18 cellular contexts compared by ENCODE assay signal in genomic region chr1:173917635-173918493, GRCh38. TPM values are rescaled to one million over a fixed set of nuclear protein-coding genes. Genes with fewer than 3 reads are reported as not detected.
DNase-seq lines count a peak whose midpoint lies in the region; ATAC-seq and TF ChIP-seq lines count a peak whose summit lies in the region.
"Had no signal": no experiment of that assay in that cellular context is flagged by ENCODE, and none has a peak within 500 bp of the region (broad histone marks: within the 10 kb centered on the region; RNA-seq: fewer than 3 reads in every experiment).

No MANE protein-coding gene starts in this region.

- no peak overlapping the region for H3K4me3 Mint-ChIP-seq in MCF 10A (ENCODE audit: unreplicated experiment)
- H3K4me3 Mint-ChIP-seq: CD4-positive, CD25-positive, alpha-beta regulatory T cell; GM23338 had no signal

- no peaks in the 10 kb centered on the region for H3K9me3 Mint-ChIP-seq in MCF 10A (ENCODE audit: unreplicated experiment)
- H3K9me3 Mint-ChIP-seq: CD4-positive, CD25-positive, alpha-beta regulatory T cell; GM23338 had no signal

- BruUV-seq in MCF 10A (replicated peaks; lab: Mats Ljungman, UMichigan) = no TSS peak

- H3K9me3 ChIP-seq in left lung (no peaks in the 10 kb centered on the region), trophoblast cell (ENCODE audit: insufficient read depth, low read depth, low read length) (no peaks in the 10 kb centered on the region), left ventricle myocardium inferior (replicated peaks) (no peaks in the 10 kb centered on the region)
- H3K9me3 ChIP-seq: BLaER1 treated with 17β-estradiol and CSF1 and Interleukin-3, amounts not matched to agents 10 nM and 100 nM had no signal

- no peak overlapping the region for H2BK120ac ChIP-seq in trophoblast cell (ENCODE audit: insufficient read depth, low read length, poor library complexity)

- no peak overlapping the region for H3K4ac ChIP-seq in trophoblast cell (ENCODE audit: low read depth, low read length)

- H3K27me3 ChIP-seq in left lung = no peaks in the 10 kb centered on the region
- H3K27me3 ChIP-seq in trophoblast cell (ENCODE audit: insufficient read depth, low read length) = no peaks in the 10 kb centered on the region
- no peaks in the 10 kb centered on the region for H3K27me3 ChIP-seq in left ventricle myocardium inferior (ENCODE audit: low read depth)
- H3K27me3 ChIP-seq: BLaER1 treated with 17β-estradiol and CSF1 and Interleukin-3, amounts not matched to agents 10 nM and 100 nM had no signal

- DNase-seq in DMS79 (lab: John Stamatoyannopoulos, UW) (peak; percentile 77), NCI-H510A treated with DMSO at 0.1 percent for 48 hours (lab: John Stamatoyannopoulos, UW) (peak; percentile 64), left lung (no peak), trophoblast cell (peak; percentile 18 to 50), left ventricle myocardium inferior (no peak), MCF 10A (ENCODE audit: unreplicated experiment) (no peak), ureter (ENCODE audit: low spot score) (no peak)
- DNase-seq: 8988T; AML-193; Calu3; CD4-positive, CD25-positive, alpha-beta regulatory T cell; DMS 273 treated with DMSO at 0.1 percent for 48 hours; EL; H7 had no signal

- no peak overlapping the region for H4K91ac ChIP-seq in trophoblast cell (ENCODE audit: low read depth, low read length)

- no peaks in the 10 kb centered on the region for H3K36me3 ChIP-seq in left lung
- no peaks in the 10 kb centered on the region for H3K36me3 ChIP-seq in trophoblast cell (ENCODE audit: control insufficient read depth in 1 of 2, insufficient read depth in 2 of 2, low read length in 2 of 2)
- H3K36me3 ChIP-seq in left ventricle myocardium inferior = no peaks in the 10 kb centered on the region
- H3K36me3 ChIP-seq: BLaER1 treated with 17β-estradiol and CSF1 and Interleukin-3, amounts not matched to agents 10 nM and 100 nM had no signal

- no peak overlapping the region for H2BK5ac ChIP-seq in trophoblast cell (ENCODE audit: low read depth, low read length, poor library complexity)

- H3K4me1 ChIP-seq in left lung = no peaks in the 10 kb centered on the region
- no peaks in the 10 kb centered on the region for H3K4me1 ChIP-seq in trophoblast cell (ENCODE audit: control insufficient read depth in 1 of 2, insufficient read depth in 2 of 2, low read length in 2 of 2)
- H3K4me1 ChIP-seq in left ventricle myocardium inferior = no peaks in the 10 kb centered on the region

- no peak overlapping the region for H3K18ac ChIP-seq in trophoblast cell (ENCODE audit: low read length)

- POLR2A ChIA-PET in MCF 10A (lab: Yijun Ruan, JAX) = no interaction called here

- H3K79me1 ChIP-seq in trophoblast cell (ENCODE audit: low read length) = no peaks in the 10 kb centered on the region

- H3K9ac ChIP-seq in trophoblast cell (ENCODE audit: low read length) = no peak overlapping the region
- H3K9ac ChIP-seq: BLaER1 treated with 17β-estradiol and CSF1 and Interleukin-3, amounts not matched to agents 10 nM and 100 nM had no signal

- CTCF ChIA-PET in MCF 10A (lab: Yijun Ruan, JAX) = interaction anchor here (0.6 to 1.1 kb wide), 5 partner anchors 9 to 1101 kb away, joined by 3 to 4 read pairs (median 3); no protein-coding TSS in a partner anchor

- no peak for TF ChIP-seq CTCF in left lung (IDR thresholded peaks at IDR 0.05)
- TF ChIP-seq CTCF in left ventricle myocardium inferior (IDR thresholded peaks at IDR 0.05; ENCODE audit: borderline replicate concordance) = no peak
- no peak for TF ChIP-seq CTCF in MCF 10A (IDR thresholded peaks at IDR 0.05; ENCODE audit: unreplicated experiment)

- H3K4me1 Mint-ChIP-seq in MCF 10A (ENCODE audit: insufficient read depth, unreplicated experiment) = no peaks in the 10 kb centered on the region
- H3K4me1 Mint-ChIP-seq: GM23338 had no signal

- H3K23ac ChIP-seq in trophoblast cell (ENCODE audit: low read length) = no peak overlapping the region

- H3K4me2 ChIP-seq in trophoblast cell (ENCODE audit: low read length) = no peak overlapping the region
- H3K4me2 ChIP-seq: BLaER1 treated with 17β-estradiol and CSF1 and Interleukin-3, amounts not matched to agents 10 nM and 100 nM; GM23338 had no signal

- H2BK12ac ChIP-seq in trophoblast cell (ENCODE audit: low read length) = no peak overlapping the region

- intact Hi-C loops in left lung (cut with DNase I) (no loop called here), left ventricle myocardium inferior (cut with micrococcal nuclease) (no loop called here), MCF 10A (cut with micrococcal nuclease) (no loop called here)

- WGBS in trophoblast cell (ENCODE audit: extremely low coverage, insufficient coverage, insufficient read length) = 100% methylated on average over 1 of the region's 12 CpGs

- no peak overlapping the region for H2AFZ ChIP-seq in trophoblast cell (ENCODE audit: insufficient read depth, low read length, poor library complexity)
- H2AFZ ChIP-seq: GM23338 had no signal

- H3K14ac ChIP-seq in trophoblast cell (ENCODE audit: low read length) = no peak overlapping the region

- no peaks in the 10 kb centered on the region for H3K27me3 Mint-ChIP-seq in MCF 10A (ENCODE audit: insufficient read depth, unreplicated experiment)

- ATAC-seq in left lung (peak; percentile 75), HG03196 (IDR thresholded peaks at IDR 0.05; ENCODE audit: unreplicated experiment) (no peak)
- ATAC-seq: GM23338 had no signal

- H2AK5ac ChIP-seq in trophoblast cell (ENCODE audit: low read length) = no peak overlapping the region

- H3K36me3 Mint-ChIP-seq in MCF 10A (ENCODE audit: insufficient read depth, unreplicated experiment) = no peaks in the 10 kb centered on the region
- H3K36me3 Mint-ChIP-seq: CD4-positive, CD25-positive, alpha-beta regulatory T cell had no signal

- H4K12ac ChIP-seq in trophoblast cell (ENCODE audit: low read depth, low read length) = no peak overlapping the region

- H3K27ac ChIP-seq in left lung = no peak overlapping the region
- no peak overlapping the region for H3K27ac ChIP-seq in trophoblast cell (ENCODE audit: low read depth, low read length)
- no peak overlapping the region for H3K27ac ChIP-seq in left ventricle myocardium inferior (replicated peaks)
- H3K27ac ChIP-seq: BLaER1 treated with 17β-estradiol and CSF1 and Interleukin-3, amounts not matched to agents 10 nM and 100 nM had no signal

- H4K8ac ChIP-seq in trophoblast cell (ENCODE audit: low read depth, low read length) = no peak overlapping the region

- H3K4me3 ChIP-seq in left lung (no peak overlapping the region), trophoblast cell (ENCODE audit: low read depth, low read length) (no peak overlapping the region), left ventricle myocardium inferior (no peak overlapping the region)
- H3K4me3 ChIP-seq: BLaER1 treated with 17β-estradiol and CSF1 and Interleukin-3, amounts not matched to agents 10 nM and 100 nM; GM23338 had no signal

- H3K79me2 ChIP-seq in trophoblast cell (ENCODE audit: control insufficient read depth, insufficient read depth, low read length, poor library complexity) = no peaks in the 10 kb centered on the region

- H3K27ac Mint-ChIP-seq in MCF 10A (ENCODE audit: low read depth, unreplicated experiment) = no peak overlapping the region
- H3K27ac Mint-ChIP-seq: GM23338 had no signal

RNA-seq across cellular contexts. Expression of gene SERPINC1, which starts 0.7 kb away (rescaled TPM):
- total RNA-seq in left lung = under 1 TPM; 0.29 to 0.44 TPM
- 0.15 TPM in 2 replicates for polyA plus RNA-seq in trophoblast cell (2013)
- total RNA-seq in left ventricle myocardium inferior = not detected
- total RNA-seq in MCF 10A (2022) = not detected in 2 replicates
- 0.44 TPM for total RNA-seq in ureter
- total RNA-seq: CD4-positive, CD25-positive, alpha-beta regulatory T cell; GM23338; HT1080 had no signal
- polyA plus RNA-seq: CD4-positive, CD25-positive, alpha-beta regulatory T cell; GM23338 had no signal

RNA-seq across cellular contexts. Expression of gene ZBTB37, which starts 49.7 kb away (rescaled TPM):
- total RNA-seq in left lung = 10 to 100 TPM; 10.0 to 11.6 TPM
- polyA plus RNA-seq in trophoblast cell (2013) = 2.4 and 2.7 TPM in 2 replicates
- 7.6 TPM for total RNA-seq in left ventricle myocardium inferior
- total RNA-seq in MCF 10A (2022) = 12.8 and 15.2 TPM in 2 replicates
- 20.4 TPM for total RNA-seq in ureter

RNA-seq across cellular contexts. Expression of gene GAS5, which starts 50.1 kb away (rescaled TPM):
- total RNA-seq in left lung (100 to 1,000 TPM; 260 to 261 TPM), left ventricle myocardium inferior (50.5 TPM), MCF 10A (2022) (3,184 and 3,772 TPM in 2 replicates), ureter (543 TPM)
- polyA plus RNA-seq in trophoblast cell (2013) = 243 TPM in 2 replicates

Comparison
In these comparisons a context has a peak if more than half of its experiments do, and no peak if none do; other contexts are left out.
1. DNase-seq: peak in DMS79 (single experiment), NCI-H510A treated with DMSO at 0.1 percent for 48 hours (single experiment) and trophoblast cell (2 of 2); none in left lung (0 of 2), left ventricle myocardium inferior (single experiment), MCF 10A (single experiment) and ureter (single experiment).